ENCODE assay signal across 19 cellular contexts in genomic region chr12:105256921-105257320, GRCh38. TPM values are rescaled to one million over a fixed set of nuclear protein-coding genes. Genes with fewer than 3 reads are reported as not detected.
DNase-seq lines count a peak whose midpoint lies in the region; ATAC-seq and TF ChIP-seq lines count a peak whose summit lies in the region.
"Had no signal": no experiment of that assay in that cellular context is flagged by ENCODE, and none has a peak within 500 bp of the region (broad histone marks: within the 10 kb centered on the region; RNA-seq: fewer than 3 reads in every experiment).

No MANE protein-coding gene starts in this region.

- DNase-seq in MCF 10A (ENCODE audit: unreplicated experiment) (no peak), breast epithelium (ENCODE audit: low spot score in 2 of 2) (no peak), astrocyte of the spinal cord (ENCODE audit: low read depth, low spot score) (peak; percentile 83), left lung (no peak), neural progenitor cell (ENCODE audit: low spot score) (no peak), DMS153 treated with DMSO at 0.1 percent for 48 hours (lab: John Stamatoyannopoulos, UW; ENCODE audit: unreplicated experiment) (no peak), NCI-H2227 (lab: John Stamatoyannopoulos, UW; ENCODE audit: unreplicated experiment) (no peak)
- DNase-seq: activated CD4-positive, alpha-beta T cell treated with anti-CD3 and anti-CD28 coated beads, Interleukin-2, amount 10 ng/mL, durations not matched to agents 24 days and 14 days; DMS 273 treated with DMSO at 0.1 percent for 48 hours; left colon; NCI-H1436; NCI-H510A treated with DMSO at 0.1 percent for 48 hours; retina; stimulated activated naive CD8-positive, alpha-beta T cell treated with anti-CD3 and anti-CD28 coated beads, Interleukin-15, amount 100 ng/mL, for 72 hours; T-helper 17 cell had no signal

- no peak overlapping the region for H3K9ac ChIP-seq in neural progenitor cell

- H3K4me1 ChIP-seq in breast epithelium (no peaks in the 10 kb centered on the region), left lung (no peaks in the 10 kb centered on the region), neural progenitor cell (no peaks in the 10 kb centered on the region)

- no peaks in the 10 kb centered on the region for H3F3A ChIP-seq in neural progenitor cell (ENCODE audit: low read depth)

- POLR2A ChIA-PET in MCF 10A (lab: Yijun Ruan, JAX): interaction anchor here (1.1 to 1.5 kb wide), 3 partner anchors 12 to 91 kb away, joined by 3 to 5 read pairs (median 4); partner anchors contain the start of gene APPL2

- TF ChIP-seq CTCF in MCF 10A (IDR thresholded peaks at IDR 0.05; ENCODE audit: unreplicated experiment): no peak
- no peak for TF ChIP-seq CTCF in breast epithelium (IDR thresholded peaks at IDR 0.05)
- TF ChIP-seq CTCF in astrocyte of the spinal cord (IDR thresholded peaks at IDR 0.05; ENCODE audit: low read depth, low read length): no peak
- no peak for TF ChIP-seq CTCF in left lung (IDR thresholded peaks at IDR 0.05)
- TF ChIP-seq CTCF in neural progenitor cell (IDR thresholded peaks at IDR 0.05): no peak

- H3K4me3 ChIP-seq in breast epithelium: no peak overlapping the region
- no peak overlapping the region for H3K4me3 ChIP-seq in astrocyte of the spinal cord (ENCODE audit: low read depth, low read length)
- H3K4me3 ChIP-seq in left lung: no peak overlapping the region
- H3K4me3 ChIP-seq in neural progenitor cell: no peak overlapping the region
- H3K4me3 ChIP-seq: hepatocyte, K562 had no signal

- H3K27me3 Mint-ChIP-seq in MCF 10A (ENCODE audit: insufficient read depth, unreplicated experiment) (no peaks in the 10 kb centered on the region), neural progenitor cell (ENCODE audit: insufficient read depth, low read depth) (peaks cover 4% of the 10 kb centered on the region)

- H3K9me3 Mint-ChIP-seq in MCF 10A (ENCODE audit: unreplicated experiment): no peaks in the 10 kb centered on the region
- no peaks in the 10 kb centered on the region for H3K9me3 Mint-ChIP-seq in neural progenitor cell
- H3K9me3 Mint-ChIP-seq: activated CD4-positive, alpha-beta T cell treated with anti-CD3 and anti-CD28 coated beads, Interleukin-2, amount 10 ng/mL, durations not matched to agents 24 days and 14 days; stimulated activated naive CD8-positive, alpha-beta T cell treated with anti-CD3 and anti-CD28 coated beads, Interleukin-15, amount 100 ng/mL, for 72 hours had no signal

- intact Hi-C loops in MCF 10A (cut with micrococcal nuclease) (no loop called here), breast epithelium (cut with DNase I; ENCODE audit: low total_unique reads) (loop anchor here (10.0 kb wide), 1 partner anchor 1578 kb away; no protein-coding TSS in a partner anchor), left lung (cut with DNase I) (no loop called here)

- H3K9me3 ChIP-seq in breast epithelium: no peaks in the 10 kb centered on the region
- no peaks in the 10 kb centered on the region for H3K9me3 ChIP-seq in left lung
- H3K9me3 ChIP-seq in neural progenitor cell (ENCODE audit: low read depth): no peaks in the 10 kb centered on the region

- no peak overlapping the region for H2AFZ ChIP-seq in neural progenitor cell (replicated peaks)
- H2AFZ ChIP-seq: hepatocyte had no signal

- CTCF ChIA-PET in MCF 10A (lab: Yijun Ruan, JAX): no interaction called here

- peak; percentile 45 for ATAC-seq in left lung
- ATAC-seq in HG03520 (IDR thresholded peaks at IDR 0.05; ENCODE audit: unreplicated experiment): no peak
- ATAC-seq: left colon; stimulated activated naive CD8-positive, alpha-beta T cell treated with anti-CD3 and anti-CD28 coated beads, Interleukin-15, amount 100 ng/mL, for 72 hours; T-helper 17 cell had no signal

- H3K27ac Mint-ChIP-seq in MCF 10A (ENCODE audit: low read depth, unreplicated experiment) (peak overlapping the region; percentile 92), neural progenitor cell (no peak overlapping the region)
- H3K27ac Mint-ChIP-seq: activated CD4-positive, alpha-beta T cell treated with anti-CD3 and anti-CD28 coated beads, Interleukin-2, amount 10 ng/mL, durations not matched to agents 24 days and 14 days; stimulated activated naive CD8-positive, alpha-beta T cell treated with anti-CD3 and anti-CD28 coated beads, Interleukin-15, amount 100 ng/mL, for 72 hours; T-helper 17 cell had no signal

- no peaks in the 10 kb centered on the region for H3K79me2 ChIP-seq in neural progenitor cell (ENCODE audit: low read depth)
- H3K79me2 ChIP-seq: hepatocyte had no signal

- H3K4me3 Mint-ChIP-seq in MCF 10A (ENCODE audit: unreplicated experiment) (peak overlapping the region; percentile 15), neural progenitor cell (no peak overlapping the region)
- H3K4me3 Mint-ChIP-seq: activated CD4-positive, alpha-beta T cell treated with anti-CD3 and anti-CD28 coated beads, Interleukin-2, amount 10 ng/mL, durations not matched to agents 24 days and 14 days; stimulated activated naive CD8-positive, alpha-beta T cell treated with anti-CD3 and anti-CD28 coated beads, Interleukin-15, amount 100 ng/mL, for 72 hours; T-helper 17 cell had no signal

- H3K36me3 Mint-ChIP-seq in MCF 10A (ENCODE audit: insufficient read depth, unreplicated experiment) (peaks cover 6% of the 10 kb centered on the region), neural progenitor cell (no peaks in the 10 kb centered on the region)

- in situ Hi-C loops in astrocyte of the spinal cord (cut with HindIII; ENCODE audit: low sequenced_read_pairs): no loop called here

- no TSS peak for BruUV-seq in MCF 10A (replicated peaks; lab: Mats Ljungman, UMichigan)

- H4K20me1 ChIP-seq in neural progenitor cell (ENCODE audit: low read depth): no peaks in the 10 kb centered on the region

- H3K27ac ChIP-seq in breast epithelium (peak overlapping the region in 1 of 2 donors; percentile 36), left lung (peak overlapping the region in 1 of 2 donors; percentile 26), neural progenitor cell (no peak overlapping the region)
- H3K27ac ChIP-seq: 22Rv1, hepatocyte had no signal

- no peak for TF ChIP-seq POLR2A in breast epithelium (IDR thresholded peaks at IDR 0.05)

- H3K36me3 ChIP-seq in breast epithelium: no peaks in the 10 kb centered on the region
- H3K36me3 ChIP-seq in left lung: no peaks in the 10 kb centered on the region
- H3K36me3 ChIP-seq in neural progenitor cell: no peaks in the 10 kb centered on the region

- H3K27me3 ChIP-seq in breast epithelium (no peaks in the 10 kb centered on the region), left lung (no peaks in the 10 kb centered on the region), neural progenitor cell (no peaks in the 10 kb centered on the region)
- H3K27me3 ChIP-seq: hepatocyte had no signal

- no peak overlapping the region for H3K4me2 ChIP-seq in neural progenitor cell
- H3K4me2 ChIP-seq: hepatocyte had no signal

- H3K4me1 Mint-ChIP-seq in MCF 10A (ENCODE audit: insufficient read depth, unreplicated experiment) (peaks cover 51% of the 10 kb centered on the region), neural progenitor cell (peaks cover 4% of the 10 kb centered on the region)

RNA-seq across cellular contexts. Expression of gene APPL2, which starts 20.9 kb away (rescaled TPM):
- 32.5 and 35.5 TPM in 2 replicates for total RNA-seq in MCF 10A (2022)
- 100 to 1,000 TPM in 1 of 3 donors, 10 to 100 TPM in 2; 73.0 to 130 (median 89.1) TPM for total RNA-seq in breast epithelium
- total RNA-seq in left lung: 10 to 100 TPM; 27.8 to 36.9 TPM
- total RNA-seq in neural progenitor cell (ENCODE audit: low replicate concordance): 27.7 and 37.5 TPM in 2 replicates
